ENCODE assay signal across 23 cellular contexts in the genomic region with DNA sequence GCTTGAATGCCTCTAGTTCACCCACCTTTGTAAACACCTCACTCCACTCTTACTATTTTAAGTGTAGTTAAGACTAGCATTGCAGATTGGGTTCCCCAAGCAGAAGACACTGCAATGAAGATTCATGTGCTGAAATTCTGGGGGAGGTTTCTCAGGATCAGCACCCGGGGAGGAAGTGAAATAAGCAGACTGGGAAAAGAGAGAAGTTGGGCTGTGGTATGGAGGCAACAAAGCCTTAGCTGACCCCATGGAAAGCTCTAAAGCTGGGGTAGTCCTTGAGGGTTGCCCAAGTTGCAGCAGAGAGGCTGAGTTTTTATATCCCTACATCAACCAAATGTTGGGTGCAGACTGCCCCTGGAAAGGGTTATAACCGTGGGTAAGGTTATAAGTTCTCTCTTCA. TPM values are rescaled to one million over a fixed set of nuclear protein-coding genes. Genes with fewer than 3 reads are reported as not detected.
A peak's percentile ranks its signal among the peaks of the same experiment; 100 is the strongest.
DNase-seq lines count a peak whose midpoint lies in the region; ATAC-seq and TF ChIP-seq lines count a peak whose summit lies in the region.
"Had no signal": no experiment of that assay in that cellular context is flagged by ENCODE, and none has a peak within 500 bp of the region (broad histone marks: within the 10 kb centered on the region; RNA-seq: fewer than 3 reads in every experiment).

No MANE protein-coding gene starts in this region.

- H3K27ac ChIP-seq in C4-2B (peak overlapping the region; percentile 93), VCaP (peak overlapping the region; percentile 93)
- H3K27ac ChIP-seq: gastroesophageal sphincter had no signal

- no peaks in the 10 kb centered on the region for H3K9me3 ChIP-seq in mucosa of descending colon

- ATAC-seq in mucosa of descending colon (peak; percentile 22), HG03521 (IDR thresholded peaks at IDR 0.05; ENCODE audit: unreplicated experiment) (no peak)
- ATAC-seq: activated T-helper 17 cell treated with anti-CD3 and anti-CD28 coated beads, Interleukin-2, amount 50 U/mL, for 72 hours; gastroesophageal sphincter; SK-N-SH treated with all-trans-retinoic acid at 6 μM for 48 hours; stimulated activated memory B cell treated with anti-CD40 and anti-IgM and Interleukin-4, amounts not matched to agents 10 μg/mL and 1 μg/mL and 100 μg/mL, for 72 hours had no signal

- H3K36me3 ChIP-seq in mucosa of descending colon (ENCODE audit: low read depth) = no peaks in the 10 kb centered on the region
- H3K36me3 ChIP-seq: gastroesophageal sphincter had no signal

- H3K4me3 ChIP-seq in mucosa of descending colon = no peak overlapping the region
- H3K4me3 ChIP-seq: gastroesophageal sphincter, smooth muscle cell had no signal

- DNase-seq in MV-4-11 (lab: John Stamatoyannopoulos, UW) (peak; percentile 99), mucosa of descending colon (no peak), NCI-H2171 treated with DMSO at 0.1 percent for 48 hours (lab: John Stamatoyannopoulos, UW) (no peak)
- no peak for DNase-seq in activated effector memory CD4-positive, alpha-beta T cell treated with Interleukin-2 at 50 U/mL for 16 hours
- no peak for DNase-seq in stimulated activated CD4-positive, alpha-beta T cell treated with anti-CD3 and anti-CD28 coated beads, Interleukin-2, amount 100 ng/mL, for 24 hours
- DNase-seq: activated CD4-positive, alpha-beta T cell treated with anti-CD3 and anti-CD28 coated beads, Interleukin-2, amount 50 U/mL, for 4 hours; activated CD4-positive, CD25-positive, alpha-beta regulatory T cell; aorta; CD4-positive, alpha-beta T cell; NCI-H1417 treated with DMSO at 0.1 percent for 48 hours; NCI-H2107; NCI-H446 treated with DMSO at 0.1 percent for 48 hours; NK-92 treated with Interleukin-12 subunit alpha and Interleukin-12 subunit beta, amount 100 ng/mL, for 24 hours; stimulated activated CD4-positive, alpha-beta T cell treated with anti-CD3 and anti-CD28 coated beads, Interleukin-4, amount 100 ng/mL, for 1 hour; T-helper 9 cell had no signal

- TF ChIP-seq CTCF in C4-2B (conservative IDR thresholded peaks at IDR 0.05) = no peak
- TF ChIP-seq CTCF in VCaP (conservative IDR thresholded peaks at IDR 0.05) = no peak
- TF ChIP-seq CTCF in mucosa of descending colon (IDR thresholded peaks at IDR 0.05) = no peak

- intact Hi-C loops in mucosa of descending colon (cut with DNase I, micrococcal nuclease) = no loop called here

- H3K4me1 ChIP-seq in mucosa of descending colon (ENCODE audit: low read depth) = no peaks in the 10 kb centered on the region
- H3K4me1 ChIP-seq: gastroesophageal sphincter had no signal

RNA-seq across cellular contexts. Expression of a gene that starts 23.9 kb away (rescaled TPM):
- total RNA-seq in mucosa of descending colon = 10 to 100 TPM in 1 of 3 donors, 1 to 10 TPM in 2; 2.5 to 12.6 (median 9.4) TPM
- total RNA-seq: CD4-positive, alpha-beta T cell had no signal
